ENCODE assay signal across 17 cellular contexts in the genomic region with DNA sequence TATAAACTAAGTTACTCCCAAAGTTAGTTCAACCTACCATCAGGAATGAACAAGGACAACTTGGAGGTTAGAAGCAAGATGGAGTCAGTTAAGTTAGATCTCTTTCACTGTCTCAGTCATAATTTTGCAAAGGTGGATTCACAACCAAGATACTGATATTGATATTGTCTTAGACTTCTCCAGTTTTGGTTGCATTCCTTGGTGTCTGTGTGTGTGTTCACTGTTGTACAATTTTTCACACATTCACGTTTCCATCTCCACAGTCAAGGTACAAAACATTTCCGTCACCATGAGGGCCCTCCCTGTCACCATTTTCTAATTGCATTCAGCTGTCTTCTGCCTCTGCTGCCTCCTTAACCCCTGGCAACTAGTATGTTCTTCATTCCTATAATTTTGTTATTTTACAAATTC. TPM values are rescaled to one million over a fixed set of nuclear protein-coding genes. Genes with fewer than 3 reads are reported as not detected.
DNase-seq lines count a peak whose midpoint lies in the region; TF ChIP-seq lines count a peak whose summit lies in the region.
"Had no signal": no experiment of that assay in that cellular context is flagged by ENCODE, and none has a peak within 500 bp of the region (broad histone marks: within the 10 kb centered on the region; RNA-seq: fewer than 3 reads in every experiment).

No MANE protein-coding gene starts in this region.

- H3K36me3 ChIP-seq in right atrium auricular region (no peaks in the 10 kb centered on the region), testis (ENCODE audit: low read depth, missing control alignments) (no peaks in the 10 kb centered on the region)
- H3K36me3 ChIP-seq: Peyer's patch had no signal

- intact Hi-C loops in testis (cut with DNase I; ENCODE audit: low total_unique reads): no loop called here
- intact Hi-C loops in activated T-helper 2 cell treated with anti-CD3 and anti-CD28 coated beads, Interferon-gamma antibody, Interleukin-2, Interleukin-4, amounts not matched to agents 10 μg/mL and 5 μg/mL and 100 μg/mL, durations not matched to agents 14 hours and 24 hours and 36 hours (cut with micrococcal nuclease): no loop called here

- H3K27ac ChIP-seq in right atrium auricular region (peak overlapping the region; percentile 16 to 73), testis (peak overlapping the region; percentile 14 to 15)
- H3K27ac ChIP-seq: Peyer's patch had no signal

- H3K4me1 ChIP-seq in right atrium auricular region (peaks cover 0 to 6% of the 10 kb centered on the region in 2 donors), testis (peaks cover 14% of the 10 kb centered on the region)
- H3K4me1 ChIP-seq: Peyer's patch had no signal

- WGBS in testis, 2 donors: 33 to 64% methylated on average over 2 of the region's 2 CpGs

- no peaks in the 10 kb centered on the region for H3K9me3 ChIP-seq in right atrium auricular region
- H3K9me3 ChIP-seq in testis: no peaks in the 10 kb centered on the region
- H3K9me3 ChIP-seq: Peyer's patch had no signal

- peaks cover 33% of the 10 kb centered on the region for H3K4me1 Mint-ChIP-seq in endothelial cell (ENCODE audit: unreplicated experiment)
- H3K4me1 Mint-ChIP-seq in activated T-helper 2 cell treated with anti-CD3 and anti-CD28 coated beads, Interferon-gamma antibody, Interleukin-2, Interleukin-4, amounts not matched to agents 10 μg/mL and 5 μg/mL and 100 μg/mL, durations not matched to agents 14 hours and 24 hours and 36 hours (ENCODE audit: low read depth): no peaks in the 10 kb centered on the region
- H3K4me1 Mint-ChIP-seq in activated T-cell treated with anti-CD3 and anti-CD28 coated beads, Interleukin-2, amount 50 U/mL, for 24 hours (ENCODE audit: low read depth): peaks cover 6% of the 10 kb centered on the region

- H3K4me3 Mint-ChIP-seq in endothelial cell (ENCODE audit: unreplicated experiment): peak overlapping the region; percentile 7
- no peak overlapping the region for H3K4me3 Mint-ChIP-seq in activated T-helper 2 cell treated with anti-CD3 and anti-CD28 coated beads, Interferon-gamma antibody, Interleukin-2, Interleukin-4, amounts not matched to agents 10 μg/mL and 5 μg/mL and 100 μg/mL, durations not matched to agents 14 hours and 24 hours and 36 hours (ENCODE audit: low read depth)
- H3K4me3 Mint-ChIP-seq in activated T-cell treated with anti-CD3 and anti-CD28 coated beads, Interleukin-2, amount 50 U/mL, for 24 hours: no peak overlapping the region
- H3K4me3 Mint-ChIP-seq: CD8-positive, alpha-beta T cell had no signal

- H3K27me3 Mint-ChIP-seq in endothelial cell (ENCODE audit: unreplicated experiment): peaks cover 3% of the 10 kb centered on the region
- H3K27me3 Mint-ChIP-seq in activated T-helper 2 cell treated with anti-CD3 and anti-CD28 coated beads, Interferon-gamma antibody, Interleukin-2, Interleukin-4, amounts not matched to agents 10 μg/mL and 5 μg/mL and 100 μg/mL, durations not matched to agents 14 hours and 24 hours and 36 hours (ENCODE audit: low read depth): no peaks in the 10 kb centered on the region
- no peaks in the 10 kb centered on the region for H3K27me3 Mint-ChIP-seq in activated T-cell treated with anti-CD3 and anti-CD28 coated beads, Interleukin-2, amount 50 U/mL, for 24 hours

- no peak for TF ChIP-seq CTCF in endothelial cell (IDR thresholded peaks at IDR 0.05; ENCODE audit: unreplicated experiment)
- no peak for TF ChIP-seq CTCF in right atrium auricular region (IDR thresholded peaks at IDR 0.05)
- no peak for TF ChIP-seq CTCF in testis (IDR thresholded peaks at IDR 0.05)

- H3K36me3 Mint-ChIP-seq in endothelial cell (ENCODE audit: low read depth, unreplicated experiment): no peaks in the 10 kb centered on the region
- H3K36me3 Mint-ChIP-seq in activated T-helper 2 cell treated with anti-CD3 and anti-CD28 coated beads, Interferon-gamma antibody, Interleukin-2, Interleukin-4, amounts not matched to agents 10 μg/mL and 5 μg/mL and 100 μg/mL, durations not matched to agents 14 hours and 24 hours and 36 hours (ENCODE audit: low read depth): no peaks in the 10 kb centered on the region
- no peaks in the 10 kb centered on the region for H3K36me3 Mint-ChIP-seq in activated T-cell treated with anti-CD3 and anti-CD28 coated beads, Interleukin-2, amount 50 U/mL, for 24 hours (ENCODE audit: low read depth)
- H3K36me3 Mint-ChIP-seq: CD8-positive, alpha-beta T cell had no signal

- TF ChIP-seq POLR2A in testis (IDR thresholded peaks at IDR 0.05): no peak

- no peaks in the 10 kb centered on the region for H3K9me3 Mint-ChIP-seq in endothelial cell (ENCODE audit: unreplicated experiment)
- H3K9me3 Mint-ChIP-seq in activated T-helper 2 cell treated with anti-CD3 and anti-CD28 coated beads, Interferon-gamma antibody, Interleukin-2, Interleukin-4, amounts not matched to agents 10 μg/mL and 5 μg/mL and 100 μg/mL, durations not matched to agents 14 hours and 24 hours and 36 hours: no peaks in the 10 kb centered on the region
- no peaks in the 10 kb centered on the region for H3K9me3 Mint-ChIP-seq in activated T-cell treated with anti-CD3 and anti-CD28 coated beads, Interleukin-2, amount 50 U/mL, for 24 hours
- H3K9me3 Mint-ChIP-seq: CD8-positive, alpha-beta T cell had no signal

- H3K27me3 ChIP-seq in right atrium auricular region: no peaks in the 10 kb centered on the region
- no peaks in the 10 kb centered on the region for H3K27me3 ChIP-seq in testis
- H3K27me3 ChIP-seq: Peyer's patch had no signal

- DNase-seq in RPMI7951 (ENCODE audit: low read depth): peak; percentile 56
- DNase-seq in endothelial cell (ENCODE audit: low spot score): no peak
- DNase-seq in right atrium auricular region (ENCODE audit: low spot score): no peak
- DNase-seq in testis: no peak
- DNase-seq in activated T-helper 2 cell treated with anti-CD3 and anti-CD28 coated beads, Interferon-gamma antibody, Interleukin-2, Interleukin-4, amounts not matched to agents 10 μg/mL and 5 μg/mL and 100 μg/mL, durations not matched to agents 14 hours and 24 hours and 36 hours (ENCODE audit: low spot score): no peak
- no peak for DNase-seq in activated T-cell treated with anti-CD3 and anti-CD28 coated beads, Interleukin-2, amount 50 U/mL, for 24 hours
- DNase-seq in HPDE6-E6E7 (ENCODE audit: extremely low spot score): no peak
- DNase-seq: CD8-positive, alpha-beta T cell; DND-41; GDM1; NCI-H1048; NCI-H187 treated with DMSO at 0.1 percent for 48 hours; NCI-H446 treated with DMSO at 0.1 percent for 48 hours; NCI-H774; Peyer's patch; SIG-M5 had no signal

- no peak overlapping the region for H3K4me3 ChIP-seq in right atrium auricular region
- H3K4me3 ChIP-seq in testis: no peak overlapping the region
- H3K4me3 ChIP-seq: Peyer's patch had no signal

- peak overlapping the region; percentile 96 for H3K27ac Mint-ChIP-seq in endothelial cell (ENCODE audit: unreplicated experiment)
- no peak overlapping the region for H3K27ac Mint-ChIP-seq in activated T-helper 2 cell treated with anti-CD3 and anti-CD28 coated beads, Interferon-gamma antibody, Interleukin-2, Interleukin-4, amounts not matched to agents 10 μg/mL and 5 μg/mL and 100 μg/mL, durations not matched to agents 14 hours and 24 hours and 36 hours
- no peak overlapping the region for H3K27ac Mint-ChIP-seq in activated T-cell treated with anti-CD3 and anti-CD28 coated beads, Interleukin-2, amount 50 U/mL, for 24 hours
- H3K27ac Mint-ChIP-seq: CD8-positive, alpha-beta T cell had no signal

RNA-seq across cellular contexts. Expression of a gene that starts 41.1 kb away (rescaled TPM):
- 18.0 and 21.1 TPM in 2 replicates for total RNA-seq in RPMI7951 (2014; rRNA removed; shearing (Covaris generic))
- total RNA-seq in endothelial cell (ENCODE audit: unreplicated experiment) (6.2 TPM), right atrium auricular region (1 to 10 TPM; 3.2 to 9.7 TPM), testis (10 to 100 TPM; 37.0 to 53.0 TPM)
- polyA plus RNA-seq in testis (ENCODE audit: insufficient read depth, low read depth, low replicate concordance): 79.6 TPM
- 8.3 and 10.1 TPM in 2 replicates for total RNA-seq in activated T-helper 2 cell treated with anti-CD3 and anti-CD28 coated beads, Interferon-gamma antibody, Interleukin-2, Interleukin-4, amounts not matched to agents 10 μg/mL and 5 μg/mL and 100 μg/mL, durations not matched to agents 14 hours and 24 hours and 36 hours
- total RNA-seq: HT1080 had no signal
